7 cellular contexts compared by ENCODE assay signal in the genomic region with DNA sequence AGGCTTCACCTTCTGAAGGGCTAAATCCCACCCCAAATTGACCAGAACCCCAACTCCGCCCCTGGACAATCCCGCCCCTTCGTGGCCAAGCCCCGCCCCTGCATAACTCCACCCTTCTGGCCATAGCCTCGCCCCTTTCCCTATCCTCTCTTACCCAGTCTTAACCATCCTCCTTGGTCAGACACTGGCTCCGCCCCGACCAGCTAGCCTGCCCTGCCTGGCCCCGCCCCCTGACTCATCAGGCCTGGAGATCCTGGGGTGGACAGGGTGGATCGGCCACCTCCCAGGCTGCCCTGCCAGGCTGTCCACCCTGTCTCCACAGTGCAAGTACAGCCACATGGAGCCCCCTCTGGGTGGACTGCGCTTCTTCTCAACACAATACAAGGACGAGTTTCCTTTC. TPM values are rescaled to one million over a fixed set of nuclear protein-coding genes. Genes with fewer than 3 reads are reported as not detected.
DNase-seq lines count a peak whose midpoint lies in the region; ATAC-seq, FAIRE-seq and TF ChIP-seq lines count a peak whose summit lies in the region.

No MANE protein-coding gene starts in this region.

- H3K9me3 Mint-ChIP-seq in astrocyte (ENCODE audit: unreplicated experiment): peaks cover 1% of the 10 kb centered on the region

- DNase-seq in GM12865 (ENCODE audit: low read depth) (peak; percentile 57), NB4 (ENCODE audit: low read depth) (peak; percentile 69), astrocyte (ENCODE audit: low read depth) (peak; percentile 65), left lung (peak; percentile 85 to 97), T-helper 9 cell (no peak), NCI-H1694 (lab: John Stamatoyannopoulos, UW) (no peak)

- H3K36me3 Mint-ChIP-seq in astrocyte (ENCODE audit: low read depth, unreplicated experiment): no peaks in the 10 kb centered on the region

- H3K79me2 ChIP-seq in astrocyte (ENCODE audit: insufficient read depth, low read length): no peaks in the 10 kb centered on the region

- H3K4me2 ChIP-seq in astrocyte (ENCODE audit: low read length): no peak overlapping the region

- no peak for TF ChIP-seq CTCF in GM12865 (IDR thresholded peaks at IDR 0.05; ENCODE audit: insufficient read depth, low read depth, low read length, missing control alignments)
- no peak for TF ChIP-seq CTCF in NB4 (IDR thresholded peaks at IDR 0.05; ENCODE audit: low read depth, low read length)
- TF ChIP-seq CTCF in astrocyte (IDR thresholded peaks at IDR 0.05; ENCODE audit: insufficient read depth, low read depth, low read length): no peak
- no peak for TF ChIP-seq CTCF in left lung (IDR thresholded peaks at IDR 0.05)

- no peak overlapping the region for H3K4me3 Mint-ChIP-seq in astrocyte (ENCODE audit: unreplicated experiment)

- H3K4me1 Mint-ChIP-seq in astrocyte (ENCODE audit: low read depth, unreplicated experiment): no peaks in the 10 kb centered on the region

- ATAC-seq in left lung: peak; percentile 68
- ATAC-seq in GM21723 (IDR thresholded peaks at IDR 0.05; ENCODE audit: unreplicated experiment): no peak

- peaks cover 29% of the 10 kb centered on the region for H3K27me3 Mint-ChIP-seq in astrocyte (ENCODE audit: low read depth, unreplicated experiment)

- peaks cover 3% of the 10 kb centered on the region for H3K27me3 ChIP-seq in astrocyte (ENCODE audit: insufficient read depth, low read length)
- peaks cover 0 to 24% of the 10 kb centered on the region in 2 donors for H3K27me3 ChIP-seq in left lung

- H3K4me3 ChIP-seq in GM12865 (ENCODE audit: low read depth, low read length) (no peak overlapping the region), NB4 (ENCODE audit: low read depth, low read length) (no peak overlapping the region), astrocyte (ENCODE audit: insufficient read depth, low read depth, low read length) (no peak overlapping the region), left lung (no peak overlapping the region)

- intact Hi-C loops in left lung (cut with DNase I): no loop called here

- FAIRE-seq in astrocyte (lab: Jason Lieb, UNC): no peak

- H2AFZ ChIP-seq in astrocyte (ENCODE audit: low read depth, low read length): peak overlapping the region; percentile 23

- H3K27ac Mint-ChIP-seq in astrocyte (ENCODE audit: unreplicated experiment): no peak overlapping the region

- no peak overlapping the region for H3K27ac ChIP-seq in astrocyte (ENCODE audit: low read depth, low read length)
- no peak overlapping the region for H3K27ac ChIP-seq in left lung

- H3K36me3 ChIP-seq in astrocyte (ENCODE audit: insufficient read depth, low read length) (no peaks in the 10 kb centered on the region), left lung (no peaks in the 10 kb centered on the region)

- no peaks in the 10 kb centered on the region for H4K20me1 ChIP-seq in astrocyte (ENCODE audit: insufficient read depth, low read length)

- H3K9me3 ChIP-seq in astrocyte (ENCODE audit: insufficient read depth, low read depth, low read length) (no peaks in the 10 kb centered on the region), left lung (no peaks in the 10 kb centered on the region)

- H3K9ac ChIP-seq in astrocyte (ENCODE audit: low read length): no peak overlapping the region

- TF ChIP-seq POLR2A in NB4 (IDR thresholded peaks at IDR 0.05; ENCODE audit: extremely low read depth, insufficient read length): no peak

- H3K4me1 ChIP-seq in astrocyte (ENCODE audit: insufficient read depth, low read length) (no peaks in the 10 kb centered on the region), left lung (peaks cover 0 to 34% of the 10 kb centered on the region in 2 donors)

RNA-seq across cellular contexts. Expression of a gene that starts 8.0 kb away (rescaled TPM):
- total RNA-seq in astrocyte (39.8 and 41.1 TPM in 2 replicates), left lung (10 to 100 TPM; 46.1 to 47.6 TPM)

RNA-seq across cellular contexts. Expression of a gene that starts 14.5 kb away (rescaled TPM):
- total RNA-seq in astrocyte (26.2 and 27.5 TPM in 2 replicates), left lung (10 to 100 TPM; 47.7 to 76.6 TPM)

RNA-seq across cellular contexts. Expression of a gene that starts 19.0 kb away (rescaled TPM):
- total RNA-seq in astrocyte: 1.7 and 2.2 TPM in 2 replicates
- 1 to 10 TPM; 3.6 to 4.6 TPM for total RNA-seq in left lung

RNA-seq across cellular contexts. Expression of a gene that starts 27.6 kb away (rescaled TPM):
- 81.9 and 90.2 TPM in 2 replicates for total RNA-seq in astrocyte
- 100 to 1,000 TPM; 134 to 255 TPM for total RNA-seq in left lung

Comparison
In these comparisons a context has a peak if more than half of its experiments do, and no peak if none do; other contexts are left out.
1. DNase-seq: peak in GM12865 (single experiment), NB4 (single experiment), astrocyte (single experiment) and left lung (2 of 2); none in T-helper 9 cell (single experiment) and NCI-H1694 (single experiment).